Comparison of ENCODE assay signal across 1 cellular context in the genomic region with DNA sequence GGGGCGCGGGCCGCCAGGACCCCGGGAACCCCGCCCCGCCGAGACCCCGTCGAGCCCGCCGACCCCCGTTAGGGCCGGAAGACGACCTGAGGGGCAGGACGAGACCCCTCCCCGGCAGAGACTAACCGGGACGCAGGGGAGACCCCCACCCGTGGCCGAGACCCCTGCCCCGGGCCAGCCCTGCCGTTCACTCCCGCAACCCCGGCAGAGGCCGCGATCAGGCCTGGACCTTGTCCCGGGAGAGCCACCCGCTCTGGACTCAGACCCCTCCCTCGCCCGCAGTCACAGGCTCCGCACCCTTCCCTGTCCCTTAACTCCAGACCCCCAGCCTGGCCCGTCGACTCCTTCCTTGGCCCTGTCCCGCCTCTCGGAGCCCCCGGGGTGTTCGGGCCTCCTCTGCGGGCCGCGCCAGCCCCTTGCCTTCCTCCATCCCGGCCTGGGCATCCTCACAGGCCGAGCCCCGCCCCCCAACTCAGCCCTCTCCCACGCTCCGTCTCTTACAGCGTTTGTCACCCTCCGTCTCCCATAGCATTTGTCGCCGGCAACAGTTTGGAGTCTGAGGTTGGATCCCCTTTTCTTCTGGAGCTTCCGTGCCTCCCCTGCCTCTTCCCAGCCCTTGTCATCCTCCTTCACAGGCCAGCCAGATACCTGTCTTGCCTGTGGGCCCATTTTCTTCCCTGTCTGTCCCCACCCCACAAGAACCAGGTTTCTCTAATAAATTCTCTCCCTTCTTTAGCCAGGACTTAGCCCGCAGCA.
TF ChIP-seq lines count a peak whose summit lies in the region.

No MANE protein-coding gene starts in this region.

TF ChIP-seq in HEK293, 187 proteins besides CTCF, POLR2A, EP300 and RAD21 (continued from another document):
- TF ChIP-seq ZBTB7A (tag by site-specific recombination; IDR thresholded peaks at IDR 0.05; ENCODE audit: low read depth) = peak; percentile 91
- TF ChIP-seq ZNF785 (tag by site-specific recombination; IDR thresholded peaks at IDR 0.05) = 0 out of 2 replicates have a peak, but pooled peaks have one; percentile 19
- no peak for TF ChIP-seq ZNF768 (tag by site-specific recombination; IDR thresholded peaks at IDR 0.05)
- no peak for TF ChIP-seq ZNF16 (tag by site-specific recombination; IDR thresholded peaks at IDR 0.05; ENCODE audit: low read depth)
- TF ChIP-seq KLF9 (tag by site-specific recombination; IDR thresholded peaks at IDR 0.05; ENCODE audit: low read depth) = peak; percentile 84
- TF ChIP-seq ZNF132 (tag by site-specific recombination; IDR thresholded peaks at IDR 0.05; ENCODE audit: borderline replicate concordance) = no peak
- TF ChIP-seq GLIS1 (tag by site-specific recombination; IDR thresholded peaks at IDR 0.05) = peak; percentile 64; the same call in 1 of the 2 replicates
- no peak for TF ChIP-seq WT1 (tag by site-specific recombination; IDR thresholded peaks at IDR 0.05)
- TF ChIP-seq SP7 (tag by site-specific recombination; IDR thresholded peaks at IDR 0.05) = no peak
- no peak for TF ChIP-seq MYNN (tag by site-specific recombination; IDR thresholded peaks at IDR 0.05; ENCODE audit: borderline replicate concordance)
- TF ChIP-seq, protein P1, sequence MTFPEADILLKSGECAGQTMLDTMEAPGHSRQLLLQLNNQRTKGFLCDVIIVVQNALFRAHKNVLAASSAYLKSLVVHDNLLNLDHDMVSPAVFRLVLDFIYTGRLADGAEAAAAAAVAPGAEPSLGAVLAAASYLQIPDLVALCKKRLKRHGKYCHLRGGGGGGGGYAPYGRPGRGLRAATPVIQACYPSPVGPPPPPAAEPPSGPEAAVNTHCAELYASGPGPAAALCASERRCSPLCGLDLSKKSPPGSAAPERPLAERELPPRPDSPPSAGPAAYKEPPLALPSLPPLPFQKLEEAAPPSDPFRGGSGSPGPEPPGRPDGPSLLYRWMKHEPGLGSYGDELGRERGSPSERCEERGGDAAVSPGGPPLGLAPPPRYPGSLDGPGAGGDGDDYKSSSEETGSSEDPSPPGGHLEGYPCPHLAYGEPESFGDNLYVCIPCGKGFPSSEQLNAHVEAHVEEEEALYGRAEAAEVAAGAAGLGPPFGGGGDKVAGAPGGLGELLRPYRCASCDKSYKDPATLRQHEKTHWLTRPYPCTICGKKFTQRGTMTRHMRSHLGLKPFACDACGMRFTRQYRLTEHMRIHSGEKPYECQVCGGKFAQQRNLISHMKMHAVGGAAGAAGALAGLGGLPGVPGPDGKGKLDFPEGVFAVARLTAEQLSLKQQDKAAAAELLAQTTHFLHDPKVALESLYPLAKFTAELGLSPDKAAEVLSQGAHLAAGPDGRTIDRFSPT (tag by site-specific recombination; IDR thresholded peaks at IDR 0.05) = 0 out of 2 replicates have a peak, but pooled peaks have one; percentile 56
- TF ChIP-seq ZNF777 (tag by site-specific recombination; IDR thresholded peaks at IDR 0.05; ENCODE audit: borderline replicate concordance) = 0 out of 2 replicates have a peak, but pooled peaks have one; percentile 35
- peak; percentile 73 for TF ChIP-seq KLF16 (tag by site-specific recombination; IDR thresholded peaks at IDR 0.05)
- no peak for TF ChIP-seq ZFP41 (tag by site-specific recombination; IDR thresholded peaks at IDR 0.05; ENCODE audit: borderline replicate concordance)
- no peak for TF ChIP-seq ZNF843 (tag by site-specific recombination; IDR thresholded peaks at IDR 0.05)
- no peak for TF ChIP-seq ZNF341 (tag by site-specific recombination; IDR thresholded peaks at IDR 0.05; ENCODE audit: low read depth)
- TF ChIP-seq, protein P2, sequence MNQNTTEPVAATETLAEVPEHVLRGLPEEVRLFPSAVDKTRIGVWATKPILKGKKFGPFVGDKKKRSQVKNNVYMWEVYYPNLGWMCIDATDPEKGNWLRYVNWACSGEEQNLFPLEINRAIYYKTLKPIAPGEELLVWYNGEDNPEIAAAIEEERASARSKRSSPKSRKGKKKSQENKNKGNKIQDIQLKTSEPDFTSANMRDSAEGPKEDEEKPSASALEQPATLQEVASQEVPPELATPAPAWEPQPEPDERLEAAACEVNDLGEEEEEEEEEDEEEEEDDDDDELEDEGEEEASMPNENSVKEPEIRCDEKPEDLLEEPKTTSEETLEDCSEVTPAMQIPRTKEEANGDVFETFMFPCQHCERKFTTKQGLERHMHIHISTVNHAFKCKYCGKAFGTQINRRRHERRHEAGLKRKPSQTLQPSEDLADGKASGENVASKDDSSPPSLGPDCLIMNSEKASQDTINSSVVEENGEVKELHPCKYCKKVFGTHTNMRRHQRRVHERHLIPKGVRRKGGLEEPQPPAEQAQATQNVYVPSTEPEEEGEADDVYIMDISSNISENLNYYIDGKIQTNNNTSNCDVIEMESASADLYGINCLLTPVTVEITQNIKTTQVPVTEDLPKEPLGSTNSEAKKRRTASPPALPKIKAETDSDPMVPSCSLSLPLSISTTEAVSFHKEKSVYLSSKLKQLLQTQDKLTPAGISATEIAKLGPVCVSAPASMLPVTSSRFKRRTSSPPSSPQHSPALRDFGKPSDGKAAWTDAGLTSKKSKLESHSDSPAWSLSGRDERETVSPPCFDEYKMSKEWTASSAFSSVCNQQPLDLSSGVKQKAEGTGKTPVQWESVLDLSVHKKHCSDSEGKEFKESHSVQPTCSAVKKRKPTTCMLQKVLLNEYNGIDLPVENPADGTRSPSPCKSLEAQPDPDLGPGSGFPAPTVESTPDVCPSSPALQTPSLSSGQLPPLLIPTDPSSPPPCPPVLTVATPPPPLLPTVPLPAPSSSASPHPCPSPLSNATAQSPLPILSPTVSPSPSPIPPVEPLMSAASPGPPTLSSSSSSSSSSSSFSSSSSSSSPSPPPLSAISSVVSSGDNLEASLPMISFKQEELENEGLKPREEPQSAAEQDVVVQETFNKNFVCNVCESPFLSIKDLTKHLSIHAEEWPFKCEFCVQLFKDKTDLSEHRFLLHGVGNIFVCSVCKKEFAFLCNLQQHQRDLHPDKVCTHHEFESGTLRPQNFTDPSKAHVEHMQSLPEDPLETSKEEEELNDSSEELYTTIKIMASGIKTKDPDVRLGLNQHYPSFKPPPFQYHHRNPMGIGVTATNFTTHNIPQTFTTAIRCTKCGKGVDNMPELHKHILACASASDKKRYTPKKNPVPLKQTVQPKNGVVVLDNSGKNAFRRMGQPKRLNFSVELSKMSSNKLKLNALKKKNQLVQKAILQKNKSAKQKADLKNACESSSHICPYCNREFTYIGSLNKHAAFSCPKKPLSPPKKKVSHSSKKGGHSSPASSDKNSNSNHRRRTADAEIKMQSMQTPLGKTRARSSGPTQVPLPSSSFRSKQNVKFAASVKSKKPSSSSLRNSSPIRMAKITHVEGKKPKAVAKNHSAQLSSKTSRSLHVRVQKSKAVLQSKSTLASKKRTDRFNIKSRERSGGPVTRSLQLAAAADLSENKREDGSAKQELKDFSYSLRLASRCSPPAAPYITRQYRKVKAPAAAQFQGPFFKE (tag by site-specific recombination; IDR thresholded peaks at IDR 0.05; ENCODE audit: borderline replicate concordance) = no peak
- no peak for TF ChIP-seq ZNF211 (tag by site-specific recombination; IDR thresholded peaks at IDR 0.05; ENCODE audit: low read depth)
- TF ChIP-seq, protein P3, sequence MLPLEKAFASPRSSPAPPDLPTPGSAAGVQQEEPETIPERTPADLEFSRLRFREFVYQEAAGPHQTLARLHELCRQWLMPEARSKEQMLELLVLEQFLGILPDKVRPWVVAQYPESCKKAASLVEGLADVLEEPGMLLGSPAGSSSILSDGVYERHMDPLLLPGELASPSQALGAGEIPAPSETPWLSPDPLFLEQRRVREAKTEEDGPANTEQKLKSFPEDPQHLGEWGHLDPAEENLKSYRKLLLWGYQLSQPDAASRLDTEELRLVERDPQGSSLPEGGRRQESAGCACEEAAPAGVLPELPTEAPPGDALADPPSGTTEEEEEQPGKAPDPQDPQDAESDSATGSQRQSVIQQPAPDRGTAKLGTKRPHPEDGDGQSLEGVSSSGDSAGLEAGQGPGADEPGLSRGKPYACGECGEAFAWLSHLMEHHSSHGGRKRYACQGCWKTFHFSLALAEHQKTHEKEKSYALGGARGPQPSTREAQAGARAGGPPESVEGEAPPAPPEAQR (tag by site-specific recombination; IDR thresholded peaks at IDR 0.05) = peak; percentile 39; the same call in 1 of the 2 replicates
- TF ChIP-seq GLI4 (tag by site-specific recombination; IDR thresholded peaks at IDR 0.05) = no peak
- TF ChIP-seq, protein P4, sequence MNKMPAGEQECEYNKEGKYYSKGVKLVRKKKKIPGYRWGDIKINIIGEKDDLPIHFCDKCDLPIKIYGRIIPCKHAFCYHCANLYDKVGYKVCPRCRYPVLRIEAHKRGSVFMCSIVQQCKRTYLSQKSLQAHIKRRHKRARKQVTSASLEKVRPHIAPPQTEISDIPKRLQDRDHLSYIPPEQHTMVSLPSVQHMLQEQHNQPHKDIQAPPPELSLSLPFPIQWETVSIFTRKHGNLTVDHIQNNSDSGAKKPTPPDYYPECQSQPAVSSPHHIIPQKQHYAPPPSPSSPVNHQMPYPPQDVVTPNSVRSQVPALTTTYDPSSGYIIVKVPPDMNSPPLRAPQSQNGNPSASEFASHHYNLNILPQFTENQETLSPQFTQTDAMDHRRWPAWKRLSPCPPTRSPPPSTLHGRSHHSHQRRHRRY (tag by site-specific recombination; IDR thresholded peaks at IDR 0.05) = 0 out of 2 replicates have a peak, but pooled peaks have one; percentile 29
- peak; percentile 86 for TF ChIP-seq ZNF600 (tag by site-specific recombination; IDR thresholded peaks at IDR 0.05)
- TF ChIP-seq ZNF707 (tag by site-specific recombination; IDR thresholded peaks at IDR 0.05) = no peak
- no peak for TF ChIP-seq HOXD13 (CRISPR knock-in tag; IDR thresholded peaks at IDR 0.05; ENCODE audit: borderline replicate concordance)
- TF ChIP-seq, protein P5, sequence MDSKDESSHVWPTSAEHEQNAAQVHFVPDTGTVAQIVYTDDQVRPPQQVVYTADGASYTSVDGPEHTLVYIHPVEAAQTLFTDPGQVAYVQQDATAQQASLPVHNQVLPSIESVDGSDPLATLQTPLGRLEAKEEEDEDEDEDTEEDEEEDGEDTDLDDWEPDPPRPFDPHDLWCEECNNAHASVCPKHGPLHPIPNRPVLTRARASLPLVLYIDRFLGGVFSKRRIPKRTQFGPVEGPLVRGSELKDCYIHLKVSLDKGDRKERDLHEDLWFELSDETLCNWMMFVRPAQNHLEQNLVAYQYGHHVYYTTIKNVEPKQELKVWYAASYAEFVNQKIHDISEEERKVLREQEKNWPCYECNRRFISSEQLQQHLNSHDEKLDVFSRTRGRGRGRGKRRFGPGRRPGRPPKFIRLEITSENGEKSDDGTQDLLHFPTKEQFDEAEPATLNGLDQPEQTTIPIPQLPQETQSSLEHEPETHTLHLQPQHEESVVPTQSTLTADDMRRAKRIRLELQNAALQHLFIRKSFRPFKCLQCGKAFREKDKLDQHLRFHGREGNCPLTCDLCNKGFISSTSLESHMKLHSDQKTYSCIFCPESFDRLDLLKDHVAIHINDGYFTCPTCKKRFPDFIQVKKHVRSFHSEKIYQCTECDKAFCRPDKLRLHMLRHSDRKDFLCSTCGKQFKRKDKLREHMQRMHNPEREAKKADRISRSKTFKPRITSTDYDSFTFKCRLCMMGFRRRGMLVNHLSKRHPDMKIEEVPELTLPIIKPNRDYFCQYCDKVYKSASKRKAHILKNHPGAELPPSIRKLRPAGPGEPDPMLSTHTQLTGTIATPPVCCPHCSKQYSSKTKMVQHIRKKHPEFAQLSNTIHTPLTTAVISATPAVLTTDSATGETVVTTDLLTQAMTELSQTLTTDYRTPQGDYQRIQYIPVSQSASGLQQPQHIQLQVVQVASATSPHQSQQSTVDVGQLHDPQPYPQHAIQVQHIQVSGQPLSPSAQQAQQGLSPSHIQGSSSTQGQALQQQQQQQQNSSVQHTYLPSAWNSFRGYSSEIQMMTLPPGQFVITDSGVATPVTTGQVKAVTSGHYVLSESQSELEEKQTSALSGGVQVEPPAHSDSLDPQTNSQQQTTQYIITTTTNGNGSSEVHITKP (tag by site-specific recombination; IDR thresholded peaks at IDR 0.05) = no peak
- peak; percentile 45; the same call in 1 of the 2 replicates for TF ChIP-seq SP2 (tag by site-specific recombination; IDR thresholded peaks at IDR 0.05)
- no peak for TF ChIP-seq ZNF837 (tag by site-specific recombination; IDR thresholded peaks at IDR 0.05)
- no peak for TF ChIP-seq GLI2 (tag by site-specific recombination; IDR thresholded peaks at IDR 0.05; ENCODE audit: borderline replicate concordance, low read depth)
- peak; percentile 66; the same call in 1 of the 2 replicates for TF ChIP-seq ZNF121 (tag by site-specific recombination; IDR thresholded peaks at IDR 0.05)
- no peak for TF ChIP-seq ZNF175 (tag by site-specific recombination; IDR thresholded peaks at IDR 0.05)
- no peak for TF ChIP-seq BCL11A (tag by site-specific recombination; IDR thresholded peaks at IDR 0.05; ENCODE audit: low read depth)
- TF ChIP-seq ZIC2 (tag by site-specific recombination; IDR thresholded peaks at IDR 0.05) = peak; percentile 40
- no peak for TF ChIP-seq ELK4 (IDR thresholded peaks at IDR 0.05; ENCODE audit: borderline replicate concordance, low read depth, low read length)
- TF ChIP-seq, protein P6, sequence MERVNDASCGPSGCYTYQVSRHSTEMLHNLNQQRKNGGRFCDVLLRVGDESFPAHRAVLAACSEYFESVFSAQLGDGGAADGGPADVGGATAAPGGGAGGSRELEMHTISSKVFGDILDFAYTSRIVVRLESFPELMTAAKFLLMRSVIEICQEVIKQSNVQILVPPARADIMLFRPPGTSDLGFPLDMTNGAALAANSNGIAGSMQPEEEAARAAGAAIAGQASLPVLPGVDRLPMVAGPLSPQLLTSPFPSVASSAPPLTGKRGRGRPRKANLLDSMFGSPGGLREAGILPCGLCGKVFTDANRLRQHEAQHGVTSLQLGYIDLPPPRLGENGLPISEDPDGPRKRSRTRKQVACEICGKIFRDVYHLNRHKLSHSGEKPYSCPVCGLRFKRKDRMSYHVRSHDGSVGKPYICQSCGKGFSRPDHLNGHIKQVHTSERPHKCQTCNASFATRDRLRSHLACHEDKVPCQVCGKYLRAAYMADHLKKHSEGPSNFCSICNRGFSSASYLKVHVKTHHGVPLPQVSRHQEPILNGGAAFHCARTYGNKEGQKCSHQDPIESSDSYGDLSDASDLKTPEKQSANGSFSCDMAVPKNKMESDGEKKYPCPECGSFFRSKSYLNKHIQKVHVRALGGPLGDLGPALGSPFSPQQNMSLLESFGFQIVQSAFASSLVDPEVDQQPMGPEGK (tag by site-specific recombination; IDR thresholded peaks at IDR 0.05) = peak; percentile 85
- no peak for TF ChIP-seq ZBTB44 (tag by site-specific recombination; IDR thresholded peaks at IDR 0.05)
